Comparison of ENCODE assay signal across 24 cellular contexts in the genomic region with DNA sequence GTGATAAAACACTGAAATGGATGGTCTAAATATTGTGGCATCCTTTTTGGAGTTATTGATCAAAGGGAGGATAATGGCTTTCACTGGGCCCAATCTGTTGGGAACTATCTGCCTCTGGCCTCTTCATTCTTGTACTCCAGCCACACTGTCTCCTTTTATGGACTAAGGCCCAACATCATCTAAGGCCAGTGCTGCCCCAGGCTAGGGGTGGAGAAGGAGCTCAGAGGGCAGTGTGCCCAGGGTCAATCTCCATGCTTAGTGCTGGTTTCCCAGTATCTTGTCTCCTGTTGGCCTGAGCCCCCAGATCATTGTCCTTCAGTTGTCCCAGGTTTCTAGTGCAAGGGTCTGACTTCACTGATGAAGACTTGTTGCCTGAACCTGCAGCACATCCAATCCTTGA.
"Had no signal": no experiment of that assay in that cellular context is flagged by ENCODE, and none has a peak within 500 bp of the region (broad histone marks: within the 10 kb centered on the region; RNA-seq: fewer than 3 reads in every experiment).

No MANE protein-coding gene starts in this region.

- H3K4me1 ChIP-seq: neural progenitor cell, parathyroid adenoma, psoas muscle, right lobe of liver, stomach, thyroid gland, tibial nerve, upper lobe of left lung, vagina had no signal

- H3K36me3 ChIP-seq: neural progenitor cell, ovary, right lobe of liver, sigmoid colon, stomach, thoracic aorta, thyroid gland, tibial nerve, upper lobe of left lung, vagina had no signal

- H3K9me3 ChIP-seq: ovary, psoas muscle, right lobe of liver, sigmoid colon, stomach, thoracic aorta, thyroid gland, tibial nerve, upper lobe of left lung, vagina had no signal

- H3K27ac ChIP-seq: neural progenitor cell, ovary, parathyroid adenoma, psoas muscle, right lobe of liver, sigmoid colon, stomach, thoracic aorta, thyroid gland, tibial nerve, upper lobe of left lung, vagina had no signal

- H3K27me3 ChIP-seq: neural progenitor cell, ovary, right lobe of liver, sigmoid colon, stomach, thyroid gland, tibial nerve, upper lobe of left lung, vagina had no signal

- H3K9ac ChIP-seq: neural progenitor cell, parathyroid adenoma had no signal

- H3K4me3 ChIP-seq: neural progenitor cell, ovary, psoas muscle, right lobe of liver, sigmoid colon, stomach, thoracic aorta, thyroid gland, tibial nerve, upper lobe of left lung, vagina had no signal

- DNase-seq: occipital lobe; ovary; posterior cingulate gyrus; psoas muscle; right cardiac atrium; right lobe of liver; sigmoid colon; small intestine; stimulated activated CD4-positive, alpha-beta T cell treated with anti-CD3 and anti-CD28 coated beads, Interleukin-15, amount 100 ng/mL, for 24 hours; stimulated activated CD4-positive, alpha-beta T cell treated with anti-CD3 and anti-CD28 coated beads, Interleukin-2, amount 100 ng/mL, for 24 hours; stimulated activated CD4-positive, alpha-beta T cell treated with anti-CD3 and anti-CD28 coated beads, Interleukin-2, amount 100 ng/mL, for 48 hours; stimulated activated CD4-positive, alpha-beta T cell treated with anti-CD3 and anti-CD28 coated beads, Interleukin-4, amount 100 ng/mL, for 24 hours; stimulated activated naive B cell treated with anti-CD40 and anti-IgM and Interleukin-4, amounts not matched to agents 10 μg/mL and 1 μg/mL and 100 μg/mL, for 72 hours; stimulated activated naive CD4-positive, alpha-beta T cell treated with Interleukin-2 at 50 U/mL for 16 hours; stomach; thyroid gland; trophoblast cell; upper lobe of left lung had no signal

- FAIRE-seq: small intestine, urothelium cell line had no signal
